1 cellular context compared by ENCODE assay signal in the genomic region with DNA sequence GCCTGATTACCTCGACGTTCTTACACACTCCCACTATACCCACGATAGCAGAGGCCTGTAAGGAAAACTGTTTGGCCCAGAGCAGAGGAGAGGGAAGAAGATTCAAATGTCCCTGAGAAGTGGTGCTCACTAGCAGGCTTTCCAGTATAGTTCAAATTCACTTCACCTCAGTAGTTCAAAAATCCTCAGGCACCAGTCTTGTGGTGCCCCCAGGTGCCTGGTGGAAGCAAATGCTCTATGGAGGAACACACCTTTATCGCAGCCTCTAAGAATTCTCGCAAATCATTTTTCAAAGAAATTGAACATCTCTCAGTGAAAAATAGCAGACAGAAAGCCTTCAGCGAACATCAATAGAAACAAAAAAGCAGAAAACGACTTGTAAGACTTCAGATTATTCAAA.
TF ChIP-seq lines count a peak whose summit lies in the region.

No MANE protein-coding gene starts in this region.

TF ChIP-seq in SK-N-SH treated with all-trans-retinoic acid at 6 μM for 48 hours, 23 proteins besides CTCF, POLR2A, EP300 and RAD21 (continued from another document):
- TF ChIP-seq ARNTL (CRISPR knock-in tag; IDR thresholded peaks at IDR 0.05; ENCODE audit: borderline replicate concordance, low read depth), result no peak
- TF ChIP-seq RARB (CRISPR knock-in tag; IDR thresholded peaks at IDR 0.05), result no peak
- no peak for TF ChIP-seq ZC3H10 (CRISPR knock-in tag; IDR thresholded peaks at IDR 0.05)
- no peak for TF ChIP-seq TOX (CRISPR knock-in tag; IDR thresholded peaks at IDR 0.05; ENCODE audit: borderline replicate concordance)
